11 cellular contexts compared by ENCODE assay signal in genomic region chr21:38798481-38798882, GRCh38. TPM values are rescaled to one million over a fixed set of nuclear protein-coding genes. Genes with fewer than 3 reads are reported as not detected.
DNase-seq lines count a peak whose midpoint lies in the region; ATAC-seq and TF ChIP-seq lines count a peak whose summit lies in the region.
"Had no signal": no experiment of that assay in that cellular context is flagged by ENCODE, and none has a peak within 500 bp of the region (broad histone marks: within the 10 kb centered on the region; RNA-seq: fewer than 3 reads in every experiment).

No MANE protein-coding gene starts in this region.

- in situ Hi-C loops in brain microvascular endothelial cell (cut with HindIII; ENCODE audit: low pct_ligation_motif_present, low sequenced_read_pairs): no loop called here

- H3K27ac Mint-ChIP-seq in activated naive CD4-positive, alpha-beta T cell treated with anti-CD3 and anti-CD28 coated beads for 36 hours: no peak overlapping the region
- H3K27ac Mint-ChIP-seq in activated naive CD4-positive, alpha-beta T cell treated with anti-CD3 and anti-CD28 coated beads, Interleukin-2, amount 10 ng/mL, durations not matched to agents 7 days and 5 days: no peak overlapping the region
- H3K27ac Mint-ChIP-seq in stimulated activated effector memory CD8-positive, alpha-beta T cell treated with anti-CD3 and anti-CD28 coated beads, Interleukin-12 subunit alpha, Interleukin-12 subunit beta, amount 100 ng/mL, for 72 hours: peak overlapping the region; percentile 46
- H3K27ac Mint-ChIP-seq: activated B cell treated with CpG ODN at 0.5 μM for 24 hours had no signal

- H3K27me3 ChIP-seq in brain microvascular endothelial cell (replicated peaks): no peaks in the 10 kb centered on the region

- DNase-seq in activated naive CD4-positive, alpha-beta T cell treated with anti-CD3 and anti-CD28 coated beads for 36 hours: peak; percentile 30
- no peak for DNase-seq in activated naive CD4-positive, alpha-beta T cell treated with anti-CD3 and anti-CD28 coated beads, Interleukin-2, amount 10 ng/mL, durations not matched to agents 7 days and 5 days
- DNase-seq in M059J (ENCODE audit: low read depth): peak; percentile 95
- peak; percentile 52 for DNase-seq in brain microvascular endothelial cell
- peak in 1 of 2 donors; percentile 73 for DNase-seq in stimulated activated effector memory CD8-positive, alpha-beta T cell treated with anti-CD3 and anti-CD28 coated beads, Interleukin-12 subunit alpha, Interleukin-12 subunit beta, amount 100 ng/mL, for 72 hours (ENCODE audit: low spot score in 2 of 2)
- DNase-seq in HuH-7.5 (ENCODE audit: low spot score): no peak
- no peak for DNase-seq in kidney glomerular epithelial cell (lab: John Stamatoyannopoulos, UW)
- DNase-seq: activated B cell treated with CpG ODN at 0.5 μM for 24 hours, caudate nucleus, NCI-H524 had no signal

- CTCF ChIA-PET in activated naive CD4-positive, alpha-beta T cell treated with anti-CD3 and anti-CD28 coated beads for 36 hours (lab: Charles Lee): no interaction called here
- CTCF ChIA-PET in activated naive CD4-positive, alpha-beta T cell treated with anti-CD3 and anti-CD28 coated beads, Interleukin-2, amount 10 ng/mL, durations not matched to agents 7 days and 5 days (lab: Charles Lee): no interaction called here

- H3K27ac ChIP-seq in brain microvascular endothelial cell: no peak overlapping the region

- no peak overlapping the region for H3K4me3 Mint-ChIP-seq in activated naive CD4-positive, alpha-beta T cell treated with anti-CD3 and anti-CD28 coated beads for 36 hours
- H3K4me3 Mint-ChIP-seq in activated naive CD4-positive, alpha-beta T cell treated with anti-CD3 and anti-CD28 coated beads, Interleukin-2, amount 10 ng/mL, durations not matched to agents 7 days and 5 days: no peak overlapping the region
- no peak overlapping the region for H3K4me3 Mint-ChIP-seq in stimulated activated effector memory CD8-positive, alpha-beta T cell treated with anti-CD3 and anti-CD28 coated beads, Interleukin-12 subunit alpha, Interleukin-12 subunit beta, amount 100 ng/mL, for 72 hours
- H3K4me3 Mint-ChIP-seq: activated B cell treated with CpG ODN at 0.5 μM for 24 hours had no signal

- no peak overlapping the region for H3K4me3 ChIP-seq in brain microvascular endothelial cell (ENCODE audit: low read depth, low read length)

- H3K4me1 Mint-ChIP-seq in activated naive CD4-positive, alpha-beta T cell treated with anti-CD3 and anti-CD28 coated beads for 36 hours (ENCODE audit: low read depth): peaks cover 6% of the 10 kb centered on the region
- no peaks in the 10 kb centered on the region for H3K4me1 Mint-ChIP-seq in activated naive CD4-positive, alpha-beta T cell treated with anti-CD3 and anti-CD28 coated beads, Interleukin-2, amount 10 ng/mL, durations not matched to agents 7 days and 5 days
- H3K4me1 Mint-ChIP-seq in stimulated activated effector memory CD8-positive, alpha-beta T cell treated with anti-CD3 and anti-CD28 coated beads, Interleukin-12 subunit alpha, Interleukin-12 subunit beta, amount 100 ng/mL, for 72 hours: peaks cover 19% of the 10 kb centered on the region
- H3K4me1 Mint-ChIP-seq: activated B cell treated with CpG ODN at 0.5 μM for 24 hours had no signal

- TF ChIP-seq CTCF in brain microvascular endothelial cell (IDR thresholded peaks at IDR 0.05; ENCODE audit: low read depth, low read length, missing control alignments): peak; percentile 4

- intact Hi-C loops in activated naive CD4-positive, alpha-beta T cell treated with anti-CD3 and anti-CD28 coated beads for 36 hours (cut with micrococcal nuclease): loop anchor here (1.0 kb wide), 1 partner anchor 30 kb away; no protein-coding TSS in a partner anchor

- H3K36me3 ChIP-seq in brain microvascular endothelial cell (replicated peaks): no peaks in the 10 kb centered on the region

- H3K36me3 Mint-ChIP-seq in activated naive CD4-positive, alpha-beta T cell treated with anti-CD3 and anti-CD28 coated beads for 36 hours (ENCODE audit: low read depth): no peaks in the 10 kb centered on the region
- H3K36me3 Mint-ChIP-seq in activated naive CD4-positive, alpha-beta T cell treated with anti-CD3 and anti-CD28 coated beads, Interleukin-2, amount 10 ng/mL, durations not matched to agents 7 days and 5 days: no peaks in the 10 kb centered on the region
- peaks cover 12% of the 10 kb centered on the region for H3K36me3 Mint-ChIP-seq in stimulated activated effector memory CD8-positive, alpha-beta T cell treated with anti-CD3 and anti-CD28 coated beads, Interleukin-12 subunit alpha, Interleukin-12 subunit beta, amount 100 ng/mL, for 72 hours

- no peaks in the 10 kb centered on the region for H3K9me3 Mint-ChIP-seq in activated naive CD4-positive, alpha-beta T cell treated with anti-CD3 and anti-CD28 coated beads for 36 hours
- no peaks in the 10 kb centered on the region for H3K9me3 Mint-ChIP-seq in activated naive CD4-positive, alpha-beta T cell treated with anti-CD3 and anti-CD28 coated beads, Interleukin-2, amount 10 ng/mL, durations not matched to agents 7 days and 5 days
- H3K9me3 Mint-ChIP-seq in stimulated activated effector memory CD8-positive, alpha-beta T cell treated with anti-CD3 and anti-CD28 coated beads, Interleukin-12 subunit alpha, Interleukin-12 subunit beta, amount 100 ng/mL, for 72 hours: no peaks in the 10 kb centered on the region
- H3K9me3 Mint-ChIP-seq: activated B cell treated with CpG ODN at 0.5 μM for 24 hours had no signal

- peaks cover 2% of the 10 kb centered on the region for H3K27me3 Mint-ChIP-seq in activated naive CD4-positive, alpha-beta T cell treated with anti-CD3 and anti-CD28 coated beads for 36 hours (ENCODE audit: low read depth)
- peaks cover 18% of the 10 kb centered on the region for H3K27me3 Mint-ChIP-seq in activated naive CD4-positive, alpha-beta T cell treated with anti-CD3 and anti-CD28 coated beads, Interleukin-2, amount 10 ng/mL, durations not matched to agents 7 days and 5 days

- peak; percentile 68 for ATAC-seq in stimulated activated effector memory CD8-positive, alpha-beta T cell treated with anti-CD3 and anti-CD28 coated beads, Interleukin-12 subunit alpha, Interleukin-12 subunit beta, amount 100 ng/mL, for 72 hours
- ATAC-seq in GM21381 (IDR thresholded peaks at IDR 0.05; ENCODE audit: unreplicated experiment): no peak

RNA-seq across cellular contexts. Expression of gene ETS2, which starts 7.2 kb away (rescaled TPM):
- 10 to 100 TPM; 22.4 to 25.6 TPM for total RNA-seq in activated naive CD4-positive, alpha-beta T cell treated with anti-CD3 and anti-CD28 coated beads for 36 hours
- 27.9 and 37.8 TPM in 2 replicates for total RNA-seq in M059J (2014; rRNA removed; shearing (Covaris generic))

Comparison
In these comparisons a context has a peak if more than half of its experiments do, and no peak if none do; other contexts are left out.
1. DNase-seq: peak in activated naive CD4-positive, alpha-beta T cell treated with anti-CD3 and anti-CD28 coated beads for 36 hours (single experiment), M059J (single experiment) and brain microvascular endothelial cell (single experiment); none in activated naive CD4-positive, alpha-beta T cell treated with anti-CD3 and anti-CD28 coated beads, Interleukin-2, amount 10 ng/mL, durations not matched to agents 7 days and 5 days (single experiment), HuH-7.5 (single experiment) and kidney glomerular epithelial cell (single experiment).